Comparison of ENCODE assay signal across 11 cellular contexts in genomic region chr7:155521007-155521742, GRCh38. TPM values are rescaled to one million over a fixed set of nuclear protein-coding genes. Genes with fewer than 3 reads are reported as not detected.
"Had no signal": no experiment of that assay in that cellular context is flagged by ENCODE, and none has a peak within 500 bp of the region (broad histone marks: within the 10 kb centered on the region; RNA-seq: fewer than 3 reads in every experiment).

No MANE protein-coding gene starts in this region.

- H3K4me1 Mint-ChIP-seq: GM23338, H9, IgD-negative memory B cell had no signal

- H3K27ac ChIP-seq: HL-60 had no signal

- H3K9me3 Mint-ChIP-seq: HFFc6, IgD-negative memory B cell had no signal

- DNase-seq: H9, HCEC 1CT, HFFc6, KG1 had no signal

- H3K36me3 Mint-ChIP-seq: IgD-negative memory B cell had no signal

- FAIRE-seq: H1, H54, HepG2 had no signal

- H3K27ac Mint-ChIP-seq: GM23338, H9, HFFc6, IgD-negative memory B cell had no signal

- H3K4me3 ChIP-seq: GM23338 had no signal

- H3K4me3 Mint-ChIP-seq: GM23338, H9, HFFc6 had no signal

- ATAC-seq: HepG2 had no signal

- H2AFZ ChIP-seq: GM23338 had no signal

- H3K4me2 ChIP-seq: GM23338 had no signal

RNA-seq across cellular contexts. Expression of gene CNPY1, which starts 25.2 kb away (rescaled TPM):
- total RNA-seq: GM23338, H1, H9, HepG2, HFFc6, HT1080 had no signal
- polyA plus RNA-seq: GM23338, H1, HepG2, IgD-negative memory B cell had no signal
